ENCODE assay signal across 12 cellular contexts in genomic region chr22:21032037-21032842, GRCh38. TPM values are rescaled to one million over a fixed set of nuclear protein-coding genes. Genes with fewer than 3 reads are reported as not detected.
A peak's percentile ranks its signal among the peaks of the same experiment; 100 is the strongest.
DNase-seq lines count a peak whose midpoint lies in the region; ATAC-seq, FAIRE-seq and TF ChIP-seq lines count a peak whose summit lies in the region.
"Had no signal": no experiment of that assay in that cellular context is flagged by ENCODE, and none has a peak within 500 bp of the region (broad histone marks: within the 10 kb centered on the region; RNA-seq: fewer than 3 reads in every experiment).

A gene with protein sequence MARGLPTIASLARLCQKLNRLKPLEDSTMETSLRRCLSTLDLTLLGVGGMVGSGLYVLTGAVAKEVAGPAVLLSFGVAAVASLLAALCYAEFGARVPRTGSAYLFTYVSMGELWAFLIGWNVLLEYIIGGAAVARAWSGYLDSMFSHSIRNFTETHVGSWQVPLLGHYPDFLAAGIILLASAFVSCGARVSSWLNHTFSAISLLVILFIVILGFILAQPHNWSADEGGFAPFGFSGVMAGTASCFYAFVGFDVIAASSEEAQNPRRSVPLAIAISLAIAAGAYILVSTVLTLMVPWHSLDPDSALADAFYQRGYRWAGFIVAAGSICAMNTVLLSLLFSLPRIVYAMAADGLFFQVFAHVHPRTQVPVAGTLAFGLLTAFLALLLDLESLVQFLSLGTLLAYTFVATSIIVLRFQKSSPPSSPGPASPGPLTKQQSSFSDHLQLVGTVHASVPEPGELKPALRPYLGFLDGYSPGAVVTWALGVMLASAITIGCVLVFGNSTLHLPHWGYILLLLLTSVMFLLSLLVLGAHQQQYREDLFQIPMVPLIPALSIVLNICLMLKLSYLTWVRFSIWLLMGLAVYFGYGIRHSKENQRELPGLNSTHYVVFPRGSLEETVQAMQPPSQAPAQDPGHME (minus strand): TSS chr22:21032561. CDS start chr22:21031812, 749 bp downstream.

- POLR2A ChIA-PET in naive thymus-derived CD4-positive, alpha-beta T cell (lab: Charles Lee): interaction anchor here (0.5 kb wide), 1 partner anchor 416 kb away, joined by 3 read pairs; no protein-coding TSS in a partner anchor
- POLR2A ChIA-PET in HepG2 (lab: Yijun Ruan, JAX): no interaction called here

- H3K27me3 ChIP-seq in naive thymus-derived CD4-positive, alpha-beta T cell (ENCODE audit: control insufficient read depth in 2 of 2, insufficient read depth in 2 of 2, low read length in 2 of 2): no peaks in the 10 kb centered on the region
- peaks cover 14 to 50% of the 10 kb centered on the region in 2 experiments for H3K27me3 ChIP-seq in HepG2 (ENCODE audit: control insufficient read depth in 1 of 2, insufficient read depth in 2 of 2, low read length in 2 of 2)

- no peak within 1 kb of the TSS for H2AFZ ChIP-seq in HepG2 (ENCODE audit: low read length)

- H3K4me1 ChIP-seq in naive thymus-derived CD4-positive, alpha-beta T cell (ENCODE audit: control insufficient read depth in 2 of 2, insufficient read depth in 2 of 2, low read length in 2 of 2): peaks cover 0 to 9% of the 10 kb centered on the region in 2 donors
- no peaks in the 10 kb centered on the region for H3K4me1 ChIP-seq in HepG2 (ENCODE audit: insufficient read depth, low read length)

- ATAC-seq in naive thymus-derived CD4-positive, alpha-beta T cell: peak; percentile 55
- ATAC-seq in HepG2 (no peak), HG02759 (IDR thresholded peaks at IDR 0.05; ENCODE audit: unreplicated experiment) (no peak)

- peaks cover 19 to 40% (median 22%) of the 10 kb centered on the region in 5 donors for H3K27me3 Mint-ChIP-seq in naive thymus-derived CD4-positive, alpha-beta T cell
- peaks cover 33% of the 10 kb centered on the region for H3K27me3 Mint-ChIP-seq in T-helper 2 cell treated with Interferon-gamma antibody and Interleukin-4, amounts not matched to agents 5 μg/mL and 100 μg/mL, for 36 hours (ENCODE audit: low read depth)

- H3K4me3 ChIP-seq in AG10803 (ENCODE audit: low read length) (peak within 1 kb of the TSS; percentile 27; the same call in 1 of the 2 replicates), HepG2 (replicated peaks in 1 of 3; ENCODE audit: insufficient read depth in 1 of 3, low read depth in 2 of 3, low read length in 3 of 3) (no peak within 1 kb of the TSS)
- H3K4me3 ChIP-seq in naive thymus-derived CD4-positive, alpha-beta T cell (ENCODE audit: low read length): no peak within 1 kb of the TSS

- intact Hi-C loops in naive thymus-derived CD4-positive, alpha-beta T cell (cut with micrococcal nuclease): no loop called here
- intact Hi-C loops in HepG2 (cut with micrococcal nuclease; ENCODE audit: unreplicated experiment): no loop called here

- TF ChIP-seq EP300 in HepG2 (IDR thresholded peaks at IDR 0.05; ENCODE audit: low read depth in 2 of 2, low read length in 2 of 2): no peak
- TF ChIP-seq EP300 in HepG2 (CRISPR knock-in tag; IDR thresholded peaks at IDR 0.05; ENCODE audit: borderline replicate concordance): no peak

- peak within 1 kb of the TSS in 6 of 10 donors; percentile 26 to 77 (median 49) for H3K4me3 Mint-ChIP-seq in naive thymus-derived CD4-positive, alpha-beta T cell
- H3K4me3 Mint-ChIP-seq in T-helper 2 cell treated with Interferon-gamma antibody and Interleukin-4, amounts not matched to agents 5 μg/mL and 100 μg/mL, for 36 hours: no peak within 1 kb of the TSS

- H3K9me3 Mint-ChIP-seq in naive thymus-derived CD4-positive, alpha-beta T cell: no peaks in the 10 kb centered on the region
- no peaks in the 10 kb centered on the region for H3K9me3 Mint-ChIP-seq in T-helper 2 cell treated with Interferon-gamma antibody and Interleukin-4, amounts not matched to agents 5 μg/mL and 100 μg/mL, for 36 hours

- H4K20me1 ChIP-seq in HepG2 (ENCODE audit: insufficient read depth, low read length): no peaks in the 10 kb centered on the region

- no peaks in the 10 kb centered on the region for H3K79me2 ChIP-seq in HepG2 (ENCODE audit: insufficient read depth, low read length)

- FAIRE-seq in HepG2 (lab: Jason Lieb, UNC): no peak
- FAIRE-seq in H54 (lab: Jason Lieb, UNC): no peak

- 90% methylated on average over 20 of the region's 58 CpGs for WGBS in HepG2 (ENCODE audit: low lambda C conversion rate)

- H3K36me3 Mint-ChIP-seq in naive thymus-derived CD4-positive, alpha-beta T cell: no peaks in the 10 kb centered on the region
- H3K36me3 Mint-ChIP-seq in T-helper 2 cell treated with Interferon-gamma antibody and Interleukin-4, amounts not matched to agents 5 μg/mL and 100 μg/mL, for 36 hours (ENCODE audit: low read depth): no peaks in the 10 kb centered on the region

- TF ChIP-seq RAD21 in HepG2 (CRISPR knock-in tag; IDR thresholded peaks at IDR 0.05): no peak

- no peaks in the 10 kb centered on the region for H3K9me3 ChIP-seq in naive thymus-derived CD4-positive, alpha-beta T cell (ENCODE audit: control insufficient read depth in 2 of 3, low read length in 3 of 3)
- no peaks in the 10 kb centered on the region for H3K9me3 ChIP-seq in HepG2 (ENCODE audit: low read length)

- no peak for DNase-seq in AG10803 (ENCODE audit: low read depth)
- peak; percentile 59 for DNase-seq in NCI-H2227 (lab: John Stamatoyannopoulos, UW; ENCODE audit: unreplicated experiment)
- DNase-seq in erythroblast (lab: John Stamatoyannopoulos, UW): peak; percentile 43 to 63
- DNase-seq in naive thymus-derived CD4-positive, alpha-beta T cell: no peak
- no peak for DNase-seq in HepG2 (ENCODE audit: low spot score)
- no peak for DNase-seq in H54 (ENCODE audit: insufficient read length, low spot score)
- DNase-seq in T-helper 2 cell treated with Interferon-gamma antibody and Interleukin-4, amounts not matched to agents 5 μg/mL and 100 μg/mL, for 36 hours (ENCODE audit: low spot score): no peak
- DNase-seq: Karpas-422, occipital lobe had no signal

- TF ChIP-seq CTCF in AG10803 (conservative IDR thresholded peaks at IDR 0.05; ENCODE audit: low read length) (no peak), HepG2 (CRISPR knock-in tag; IDR thresholded peaks at IDR 0.05) (no peak)

- CTCF ChIA-PET in naive thymus-derived CD4-positive, alpha-beta T cell (lab: Charles Lee): no interaction called here
- CTCF ChIA-PET in HepG2 (lab: Yijun Ruan, JAX; ENCODE audit: low intra/inter-chr PET ratio, low total read pairs): no interaction called here

- peaks cover 1 to 10% (median 6%) of the 10 kb centered on the region in 7 donors for H3K4me1 Mint-ChIP-seq in naive thymus-derived CD4-positive, alpha-beta T cell
- H3K4me1 Mint-ChIP-seq in T-helper 2 cell treated with Interferon-gamma antibody and Interleukin-4, amounts not matched to agents 5 μg/mL and 100 μg/mL, for 36 hours (ENCODE audit: low read depth): no peaks in the 10 kb centered on the region

- BruUV-seq in HepG2 (replicated peaks; lab: Mats Ljungman, UMichigan): no TSS peak

- in situ Hi-C loops in HepG2 (cut with HindIII; ENCODE audit: extremely low pct_ligation_motif_present, low pct_unique_long_range_greater_than_20kb): no loop called here

- H3K27ac Mint-ChIP-seq in naive thymus-derived CD4-positive, alpha-beta T cell: no peak within 1 kb of the TSS
- H3K27ac Mint-ChIP-seq in T-helper 2 cell treated with Interferon-gamma antibody and Interleukin-4, amounts not matched to agents 5 μg/mL and 100 μg/mL, for 36 hours: no peak within 1 kb of the TSS

- H3K9ac ChIP-seq in HepG2 (ENCODE audit: insufficient read depth, low read depth, low read length): no peak within 1 kb of the TSS

- H3K36me3 ChIP-seq in naive thymus-derived CD4-positive, alpha-beta T cell (ENCODE audit: control insufficient read depth in 2 of 3, insufficient read depth in 3 of 3, low read length in 3 of 3): no peaks in the 10 kb centered on the region
- H3K36me3 ChIP-seq in HepG2 (replicated peaks in 1 of 2; ENCODE audit: control insufficient read depth in 1 of 2, insufficient read depth in 2 of 2, low read length in 2 of 2): no peaks in the 10 kb centered on the region

- H3K27ac ChIP-seq in naive thymus-derived CD4-positive, alpha-beta T cell (ENCODE audit: low read depth, low read length): no peak within 1 kb of the TSS
- no peak within 1 kb of the TSS for H3K27ac ChIP-seq in HepG2 (ENCODE audit: extremely low read length, insufficient read depth, low read length)

- H3K4me2 ChIP-seq in HepG2 (ENCODE audit: low read depth, low read length): no peak within 1 kb of the TSS

- no peak for TF ChIP-seq POLR2A in erythroblast (IDR thresholded peaks at IDR 0.05; ENCODE audit: low read length)
- no peak for TF ChIP-seq POLR2A in HepG2 (IDR thresholded peaks at IDR 0.05; ENCODE audit: insufficient read depth in 1 of 2, low read depth in 2 of 2, low read length in 2 of 2)
- TF ChIP-seq POLR2A in H54 (IDR thresholded peaks at IDR 0.05; ENCODE audit: low read depth, low read length): no peak

RNA-seq across cellular contexts. Expression of the gene that starts here (rescaled TPM):
- total RNA-seq in naive thymus-derived CD4-positive, alpha-beta T cell: under 1 TPM in 2 of 5 experiments, not detected in 3; 0.13 TPM
- polyA plus RNA-seq in naive thymus-derived CD4-positive, alpha-beta T cell: under 1 TPM in 1 of 2 donors, not detected in 1; 0.08 TPM
- total RNA-seq in HepG2 (2016; rRNA removed; fragmentation: Illumina TruSeq; extraction: Trizol): not detected in 2 replicates
- not detected in 2 replicates for total RNA-seq in HepG2 (2016; cell fraction: cytosol; rRNA removed; fragmentation: Illumina TruSeq; extraction: Trizol; ENCODE audit: low read depth)
- not detected in 2 replicates for total RNA-seq in HepG2 (2016; cell fraction: insoluble cytoplasmic fraction; rRNA removed; fragmentation: Illumina TruSeq; extraction: Trizol)
- total RNA-seq in HepG2 (2016; cell fraction: membrane; rRNA removed; fragmentation: Illumina TruSeq; extraction: Trizol): not detected in 2 replicates
- not detected in 2 replicates for total RNA-seq in HepG2 (2016; cell fraction: nucleus; rRNA removed; fragmentation: Illumina TruSeq; extraction: Trizol)
- polyA plus RNA-seq in HepG2 (2011; rRNA removed): not detected in 2 replicates
- polyA plus RNA-seq in HepG2 (2011; cell fraction: cytosol; rRNA removed): not detected in 2 replicates
- not detected in 2 replicates for polyA plus RNA-seq in HepG2 (2011; cell fraction: nucleus; rRNA removed)
- not detected in 2 replicates for polyA plus RNA-seq in HepG2 (2012)
- not detected in 2 replicates for polyA plus RNA-seq in HepG2 (2016; cell fraction: cytosol; fragmentation: Illumina TruSeq; extraction: Trizol; ENCODE audit: low read depth)
- not detected in 2 replicates for polyA plus RNA-seq in HepG2 (2016; cell fraction: insoluble cytoplasmic fraction; fragmentation: Illumina TruSeq; extraction: Trizol; ENCODE audit: low read depth)
- not detected in 2 replicates for polyA plus RNA-seq in HepG2 (2016; cell fraction: membrane; fragmentation: Illumina TruSeq; extraction: Trizol; ENCODE audit: low read depth)
- not detected in 2 replicates for polyA plus RNA-seq in HepG2 (2016; cell fraction: nucleus; fragmentation: Illumina TruSeq; extraction: Trizol; ENCODE audit: insufficient read depth, low read depth)
- not detected in 2 replicates for polyA minus RNA-seq in HepG2 (2011; rRNA and poly(A)+ RNA removed; ENCODE audit: low replicate concordance)
- polyA minus RNA-seq in HepG2 (2011; cell fraction: cytosol; rRNA and poly(A)+ RNA removed): not detected in 2 replicates
- polyA minus RNA-seq in HepG2 (2011; cell fraction: nucleus; rRNA and poly(A)+ RNA removed): not detected in 2 replicates
- total RNA-seq: Daoy; T-helper 2 cell treated with Interferon-gamma antibody and Interleukin-4, amounts not matched to agents 100 ng/mL and 5 ng/mL, for 36 hours had no signal

Comparison
In these comparisons a context has a peak if more than half of its experiments do, and no peak if none do; other contexts are left out.
1. Peak in ATAC-seq in naive thymus-derived CD4-positive, alpha-beta T cell; RNA of the gene not detected or under 1 TPM.
2. DNase-seq: peak in NCI-H2227 (single experiment) and erythroblast (2 of 2); none in AG10803 (single experiment), naive thymus-derived CD4-positive, alpha-beta T cell (0 of 9), HepG2 (single experiment), H54 (single experiment) and T-helper 2 cell treated with Interferon-gamma antibody and Interleukin-4, amounts not matched to agents 5 μg/mL and 100 μg/mL, for 36 hours (single experiment).